2 cellular contexts compared by ENCODE assay signal in genomic region chr7:143264196-143264568, GRCh38. TPM values are rescaled to one million over a fixed set of nuclear protein-coding genes. Genes with fewer than 3 reads are reported as not detected.
DNase-seq lines count a peak whose midpoint lies in the region; TF ChIP-seq lines count a peak whose summit lies in the region.
"Not testable (repeated sequence)": the region's sequence is repeated elsewhere in the genome, so short reads cannot be mapped to it uniquely, and the experiment has no call there.

No MANE protein-coding gene starts in this region.

- not testable (repeated sequence) for H3K4me1 ChIP-seq in osteoblast (ENCODE audit: insufficient read depth, low read length)

- not testable (repeated sequence) for TF ChIP-seq CTCF in osteoblast (IDR thresholded peaks at IDR 0.05; ENCODE audit: extremely low read depth, low read depth, low read length)

- peak overlapping the region; percentile 97 for H3K4me3 Mint-ChIP-seq in activated CD4-positive, alpha-beta T cell treated with anti-CD3 and anti-CD28 coated beads, Interleukin-2, amount 10 ng/mL, durations not matched to agents 24 days and 14 days

- H3K9me3 Mint-ChIP-seq in activated CD4-positive, alpha-beta T cell treated with anti-CD3 and anti-CD28 coated beads, Interleukin-2, amount 10 ng/mL, durations not matched to agents 24 days and 14 days, result not testable (repeated sequence)

- H3K4me1 Mint-ChIP-seq in activated CD4-positive, alpha-beta T cell treated with anti-CD3 and anti-CD28 coated beads, Interleukin-2, amount 10 ng/mL, durations not matched to agents 24 days and 14 days, result peaks cover 47% of the 10 kb centered on the region

- H3K27me3 ChIP-seq in osteoblast (ENCODE audit: insufficient read depth, low read length), result not testable (repeated sequence)

- not testable (repeated sequence) for H3K27me3 Mint-ChIP-seq in activated CD4-positive, alpha-beta T cell treated with anti-CD3 and anti-CD28 coated beads, Interleukin-2, amount 10 ng/mL, durations not matched to agents 24 days and 14 days

- not testable (repeated sequence) for H4K20me1 ChIP-seq in osteoblast (ENCODE audit: insufficient read depth, low read length)

- peak overlapping the region; percentile 98 for H3K4me2 ChIP-seq in osteoblast (ENCODE audit: insufficient read depth, low read length)

- H3K4me3 ChIP-seq in osteoblast (ENCODE audit: insufficient read depth, low read length), result peak overlapping the region; percentile 99

- not testable (repeated sequence) for DNase-seq in activated CD4-positive, alpha-beta T cell treated with anti-CD3 and anti-CD28 coated beads, Interleukin-2, amount 10 ng/mL, durations not matched to agents 24 days and 14 days; osteoblast (ENCODE audit: insufficient read length, low spot score, missing footprints)

- peaks cover 15% of the 10 kb centered on the region for H3K79me2 ChIP-seq in osteoblast (ENCODE audit: insufficient read depth, low read length)

- H3K27ac ChIP-seq in osteoblast (ENCODE audit: low read depth, low read length), result peak overlapping the region; percentile 76

- peak overlapping the region; percentile 98 for H2AFZ ChIP-seq in osteoblast (ENCODE audit: low read length)

- intact Hi-C loops in activated CD4-positive, alpha-beta T cell treated with anti-CD3 and anti-CD28 coated beads, Interleukin-2, amount 10 ng/mL, durations not matched to agents 24 days and 14 days (cut with micrococcal nuclease), result loop anchor here (2.0 kb wide), 1 partner anchor 37 kb away; no protein-coding TSS in a partner anchor

- not testable (repeated sequence) for H3K9me3 ChIP-seq in osteoblast (ENCODE audit: low read depth, low read length)

- peaks cover 47% of the 10 kb centered on the region for H3K36me3 Mint-ChIP-seq in activated CD4-positive, alpha-beta T cell treated with anti-CD3 and anti-CD28 coated beads, Interleukin-2, amount 10 ng/mL, durations not matched to agents 24 days and 14 days (ENCODE audit: low read depth)

- peak overlapping the region; percentile 92 for H3K27ac Mint-ChIP-seq in activated CD4-positive, alpha-beta T cell treated with anti-CD3 and anti-CD28 coated beads, Interleukin-2, amount 10 ng/mL, durations not matched to agents 24 days and 14 days

- peaks cover 17% of the 10 kb centered on the region for H3K36me3 ChIP-seq in osteoblast (ENCODE audit: insufficient read depth, low read length)

RNA-seq across cellular contexts. Expression of gene GSTK1, which starts 0.9 kb away (rescaled TPM):
- total RNA-seq in activated CD4-positive, alpha-beta T cell treated with anti-CD3 and anti-CD28 coated beads, Interleukin-2, amount 10 ng/mL, durations not matched to agents 24 days and 14 days, result 138 and 142 TPM in 2 replicates
- total RNA-seq in osteoblast, result 91.3 and 99.9 TPM in 2 replicates

RNA-seq across cellular contexts. Expression of gene TMEM139, which starts 20.6 kb away (rescaled TPM):
- 0.38 and 0.42 TPM in 2 replicates for total RNA-seq in activated CD4-positive, alpha-beta T cell treated with anti-CD3 and anti-CD28 coated beads, Interleukin-2, amount 10 ng/mL, durations not matched to agents 24 days and 14 days
- total RNA-seq in osteoblast, result not detected in 2 replicates

RNA-seq across cellular contexts. Expression of gene CASP2, which starts 24.0 kb away (rescaled TPM):
- total RNA-seq in activated CD4-positive, alpha-beta T cell treated with anti-CD3 and anti-CD28 coated beads, Interleukin-2, amount 10 ng/mL, durations not matched to agents 24 days and 14 days, result 99.1 and 110 TPM in 2 replicates
- total RNA-seq in osteoblast, result 7.6 and 10.9 TPM in 2 replicates

RNA-seq across cellular contexts. Expression of gene TAS2R40, which starts 42.3 kb away (rescaled TPM):
- not detected in 2 replicates for total RNA-seq in activated CD4-positive, alpha-beta T cell treated with anti-CD3 and anti-CD28 coated beads, Interleukin-2, amount 10 ng/mL, durations not matched to agents 24 days and 14 days
- total RNA-seq in osteoblast, result not detected in 2 replicates

RNA-seq across cellular contexts. Expression of gene CLCN1, which starts 51.7 kb away (rescaled TPM):
- total RNA-seq in activated CD4-positive, alpha-beta T cell treated with anti-CD3 and anti-CD28 coated beads, Interleukin-2, amount 10 ng/mL, durations not matched to agents 24 days and 14 days, result not detected in 2 replicates
- under 0.01 TPM in 2 replicates for total RNA-seq in osteoblast
